1 cellular context compared by ENCODE assay signal in the genomic region with DNA sequence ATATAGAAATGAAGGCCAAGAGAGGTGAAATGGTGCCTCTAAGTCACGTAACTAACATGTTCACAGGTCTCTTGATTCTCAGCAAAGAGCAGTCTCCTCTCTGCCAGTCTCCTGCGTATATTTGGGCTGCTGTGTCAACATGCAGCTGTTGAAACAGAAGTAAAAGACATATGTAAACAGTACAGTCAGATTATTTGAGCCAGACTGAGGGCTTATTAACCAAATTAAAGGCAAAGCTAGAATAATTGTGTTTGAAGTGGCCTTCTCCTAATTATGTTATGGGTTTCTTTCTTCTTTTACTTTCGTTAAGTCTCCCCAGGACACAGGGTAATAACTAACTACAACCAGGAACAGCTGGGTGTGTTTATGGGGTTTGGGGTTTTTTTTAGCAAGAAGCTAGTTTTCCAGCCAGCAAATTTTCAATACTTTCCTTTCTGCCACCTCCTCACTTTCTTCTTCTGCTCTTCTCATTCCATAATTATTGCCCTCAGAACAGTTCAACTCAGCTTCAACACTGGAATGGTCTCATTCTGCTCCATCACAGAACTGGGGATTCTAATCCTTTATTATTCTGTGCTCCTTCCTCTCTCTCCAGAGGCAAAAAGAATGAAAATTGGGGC.
TF ChIP-seq lines count a peak whose summit lies in the region.

No MANE protein-coding gene starts in this region.

TF ChIP-seq in H1, 55 proteins besides CTCF, POLR2A, EP300 and RAD21:
- TF ChIP-seq TEAD4 (IDR thresholded peaks at IDR 0.05; ENCODE audit: low read depth, low read length) (no peak), BACH1 (IDR thresholded peaks at IDR 0.05; ENCODE audit: low read length) (no peak), CBX8 (IDR thresholded peaks at IDR 0.05; ENCODE audit: borderline replicate concordance, low read depth, low read length) (no peak), JUN (IDR thresholded peaks at IDR 0.05; ENCODE audit: low read depth, low read length) (no peak), SP4 (IDR thresholded peaks at IDR 0.05; ENCODE audit: low read length) (no peak), CEBPB (IDR thresholded peaks at IDR 0.05; ENCODE audit: low read depth, low read length) (no peak), RBBP5 (IDR thresholded peaks at IDR 0.05; ENCODE audit: borderline replicate concordance, low read depth, low read length) (no peak), KDM4A (IDR thresholded peaks at IDR 0.05; ENCODE audit: low read depth, low read length, severe bottlenecking) (no peak), KDM1A (IDR thresholded peaks at IDR 0.05; ENCODE audit: borderline replicate concordance, low read length) (no peak), GABPA (IDR thresholded peaks at IDR 0.05; ENCODE audit: borderline replicate concordance, insufficient read depth, low read length) (no peak), CHD1 (IDR thresholded peaks at IDR 0.05; ENCODE audit: low read depth, low read length) (no peak), RNF2 (IDR thresholded peaks at IDR 0.05; ENCODE audit: borderline replicate concordance, low read depth, low read length, missing control alignments, poor library complexity, severe bottlenecking) (no peak), BRCA1 (IDR thresholded peaks at IDR 0.05; ENCODE audit: low read depth, low read length) (no peak), ZNF274 (IDR thresholded peaks at IDR 0.05; ENCODE audit: borderline replicate concordance, extremely low read depth, low read length) (no peak), CTBP2 (IDR thresholded peaks at IDR 0.05; ENCODE audit: borderline replicate concordance, insufficient read depth, insufficient read length, low read length) (no peak), SP1 (IDR thresholded peaks at IDR 0.05; ENCODE audit: low read depth, low read length) (no peak)
- TF ChIP-seq, protein P1, sequence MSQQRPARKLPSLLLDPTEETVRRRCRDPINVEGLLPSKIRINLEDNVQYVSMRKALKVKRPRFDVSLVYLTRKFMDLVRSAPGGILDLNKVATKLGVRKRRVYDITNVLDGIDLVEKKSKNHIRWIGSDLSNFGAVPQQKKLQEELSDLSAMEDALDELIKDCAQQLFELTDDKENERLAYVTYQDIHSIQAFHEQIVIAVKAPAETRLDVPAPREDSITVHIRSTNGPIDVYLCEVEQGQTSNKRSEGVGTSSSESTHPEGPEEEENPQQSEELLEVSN (IDR thresholded peaks at IDR 0.05): no peak
